In genomic region chr5:177595026-177595585, GRCh38 we compare ENCODE assay signal across 24 cellular contexts.
"Had no signal": no experiment of that assay in that cellular context is flagged by ENCODE, and none has a peak within 500 bp of the region (broad histone marks: within the 10 kb centered on the region; RNA-seq: fewer than 3 reads in every experiment).

No MANE protein-coding gene starts in this region.

- H3K27me3 ChIP-seq: ascending aorta, body of pancreas, Peyer's patch had no signal

- DNase-seq: activated CD4-positive, alpha-beta memory T cell treated with anti-CD3 and anti-CD28 coated beads, Interleukin-2, amount 10 ng/mL, durations not matched to agents 7 days and 5 days; activated CD4-positive, alpha-beta T cell treated with anti-CD3 and anti-CD28 coated beads for 36 hours; activated CD4-positive, alpha-beta T cell treated with anti-CD3 and anti-CD28 coated beads, Interleukin-2, amount 50 U/mL, for 1 hour; activated naive CD8-positive, alpha-beta T cell treated with anti-CD3 and anti-CD28 coated beads, Interleukin-2, amount 50 U/mL, for 24 hours; activated T-cell treated with anti-CD3 and anti-CD28 coated beads, Interleukin-2, amount 50 U/mL, for 72 hours; amniotic stem cell; body of pancreas; MV-4-11; NCI-H1092 treated with DMSO at 0.1 percent for 48 hours; NCI-H1417 treated with DMSO at 0.1 percent for 48 hours; NCI-H1694 treated with DMSO at 0.1 percent for 48 hours; NCI-H2081; NCI-H510A treated with DMSO at 0.1 percent for 48 hours; NCI-H69; NK-92 treated with Interleukin-12 subunit alpha and Interleukin-12 subunit beta, amount 100 ng/mL, for 24 hours; SIG-M5; T-helper 17 cell; T-helper 9 cell had no signal

- ATAC-seq: activated CD4-positive, alpha-beta T cell treated with anti-CD3 and anti-CD28 coated beads for 36 hours; activated naive CD4-positive, alpha-beta T cell treated with anti-CD3 and anti-CD28 coated beads, Interleukin-2, amount 50 U/mL, for 72 hours; activated naive CD8-positive, alpha-beta T cell treated with anti-CD3 and anti-CD28 coated beads, Interleukin-2, amount 50 U/mL, for 24 hours; activated T-cell treated with anti-CD3 and anti-CD28 coated beads, Interleukin-2, amount 50 U/mL, for 72 hours; body of pancreas; T-helper 17 cell had no signal

- H3K9me3 ChIP-seq: ascending aorta, body of pancreas, MG63, Peyer's patch had no signal

- H3K4me3 Mint-ChIP-seq: activated CD4-positive, alpha-beta memory T cell treated with anti-CD3 and anti-CD28 coated beads, Interleukin-2, amount 10 ng/mL, durations not matched to agents 7 days and 5 days; activated CD4-positive, alpha-beta T cell treated with anti-CD3 and anti-CD28 coated beads for 36 hours; activated naive CD8-positive, alpha-beta T cell treated with anti-CD3 and anti-CD28 coated beads, Interleukin-2, amount 50 U/mL, for 24 hours; activated T-cell treated with anti-CD3 and anti-CD28 coated beads, Interleukin-2, amount 50 U/mL, for 72 hours; central memory CD8-positive, alpha-beta T cell; T-helper 17 cell had no signal

- H3K4me3 ChIP-seq: ascending aorta, body of pancreas, MG63, Peyer's patch had no signal

- H3K9me3 Mint-ChIP-seq: activated CD4-positive, alpha-beta memory T cell treated with anti-CD3 and anti-CD28 coated beads, Interleukin-2, amount 10 ng/mL, durations not matched to agents 7 days and 5 days; activated naive CD4-positive, alpha-beta T cell treated with anti-CD3 and anti-CD28 coated beads, Interleukin-2, amount 50 U/mL, for 72 hours; activated naive CD8-positive, alpha-beta T cell treated with anti-CD3 and anti-CD28 coated beads, Interleukin-2, amount 50 U/mL, for 24 hours; central memory CD8-positive, alpha-beta T cell had no signal

- H3K27ac Mint-ChIP-seq: activated CD4-positive, alpha-beta memory T cell treated with anti-CD3 and anti-CD28 coated beads, Interleukin-2, amount 10 ng/mL, durations not matched to agents 7 days and 5 days; activated CD4-positive, alpha-beta T cell treated with anti-CD3 and anti-CD28 coated beads for 36 hours; activated naive CD4-positive, alpha-beta T cell treated with anti-CD3 and anti-CD28 coated beads, Interleukin-2, amount 50 U/mL, for 72 hours; activated naive CD8-positive, alpha-beta T cell treated with anti-CD3 and anti-CD28 coated beads, Interleukin-2, amount 50 U/mL, for 24 hours; activated T-cell treated with anti-CD3 and anti-CD28 coated beads, Interleukin-2, amount 50 U/mL, for 72 hours; T-helper 17 cell had no signal

- H3K27ac ChIP-seq: ascending aorta, Peyer's patch, VCaP had no signal
